12 cellular contexts compared by ENCODE assay signal in the genomic region with DNA sequence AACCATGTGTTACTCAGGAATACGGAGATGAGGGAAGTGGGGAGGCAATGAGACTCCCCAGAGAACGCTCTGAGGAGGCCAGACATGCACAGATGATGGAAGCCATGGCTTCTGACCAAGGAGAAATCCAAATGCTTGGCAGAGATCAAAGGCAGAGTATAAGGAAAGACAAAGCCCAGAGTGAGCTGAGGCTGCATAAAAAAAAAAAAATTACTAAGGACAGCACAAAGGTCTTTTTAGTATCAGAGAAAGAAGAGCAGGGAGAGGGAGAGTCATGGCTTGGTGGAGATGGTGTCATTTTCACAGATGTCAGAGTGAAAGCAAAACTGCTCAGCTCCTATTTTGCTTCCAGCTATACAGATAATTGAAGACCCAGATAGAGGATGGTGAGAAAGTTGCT. TPM values are rescaled to one million over a fixed set of nuclear protein-coding genes. Genes with fewer than 3 reads are reported as not detected.
DNase-seq lines count a peak whose midpoint lies in the region; ATAC-seq and TF ChIP-seq lines count a peak whose summit lies in the region.
"Had no signal": no experiment of that assay in that cellular context is flagged by ENCODE, and none has a peak within 500 bp of the region (broad histone marks: within the 10 kb centered on the region; RNA-seq: fewer than 3 reads in every experiment).

No MANE protein-coding gene starts in this region.

- no peak for TF ChIP-seq POLR2A in transverse colon (IDR thresholded peaks at IDR 0.05)

- ATAC-seq in activated T-cell treated with anti-CD3 and anti-CD28 coated beads, Interleukin-2, amount 50 U/mL, for 72 hours (replicated peaks in 1 of 2), result peak; percentile 44 to 58
- ATAC-seq in HG03103 (IDR thresholded peaks at IDR 0.05; ENCODE audit: low read depth, unreplicated experiment) (peak; percentile 63), T-cell (replicated peaks in 1 of 4) (no peak)

- DNase-seq in activated T-cell treated with anti-CD3 and anti-CD28 coated beads, Interleukin-2, amount 50 U/mL, for 72 hours, result no peak
- DNase-seq in activated T-cell treated with anti-CD3 and anti-CD28 coated beads for 4 hours, result no peak
- no peak for DNase-seq in transverse colon
- no peak for DNase-seq in GM10266 (ENCODE audit: extremely low spot score)
- DNase-seq in ureter (ENCODE audit: low spot score), result no peak
- no peak for DNase-seq in T-cell
- DNase-seq: ACHN, cerebellar nuclear complex, left cardiac atrium, NCI-H1436 had no signal

- WGBS in transverse colon (ENCODE audit: low coverage in 1 of 2), 2 donors, result 45 to 51% methylated on average over 2 of the region's 2 CpGs

- intact Hi-C loops in dendritic cell treated with granulocyte-macrophage colony-stimulating factor and Interleukin-4, amounts not matched to agents 40 ng/mL and 50 ng/mL, for 4 days (cut with micrococcal nuclease), result no loop called here
- intact Hi-C loops in transverse colon (cut with DNase I; ENCODE audit: low total_unique reads), result no loop called here

- peaks cover 0 to 1% of the 10 kb centered on the region in 2 donors for H3K36me3 Mint-ChIP-seq in activated T-cell treated with anti-CD3 and anti-CD28 coated beads, Interleukin-2, amount 50 U/mL, for 72 hours (ENCODE audit: insufficient read depth in 2 of 2)
- no peaks in the 10 kb centered on the region for H3K36me3 Mint-ChIP-seq in dendritic cell treated with granulocyte-macrophage colony-stimulating factor and Interleukin-4, amounts not matched to agents 40 ng/mL and 50 ng/mL, for 4 days (ENCODE audit: low read depth)
- H3K36me3 Mint-ChIP-seq in T-cell, result no peaks in the 10 kb centered on the region

- H3K9me3 ChIP-seq in transverse colon, result no peaks in the 10 kb centered on the region

- TF ChIP-seq CTCF in transverse colon (IDR thresholded peaks at IDR 0.05) (no peak), GM10266 (IDR thresholded peaks at IDR 0.05; ENCODE audit: control insufficient read depth, insufficient read depth, low read depth, missing control alignments) (no peak)

- H3K27ac Mint-ChIP-seq in activated T-cell treated with anti-CD3 and anti-CD28 coated beads, Interleukin-2, amount 50 U/mL, for 72 hours, result peak overlapping the region; percentile 11
- H3K27ac Mint-ChIP-seq in dendritic cell treated with granulocyte-macrophage colony-stimulating factor and Interleukin-4, amounts not matched to agents 40 ng/mL and 50 ng/mL, for 4 days, result peak overlapping the region; percentile 51
- no peak overlapping the region for H3K27ac Mint-ChIP-seq in T-cell

- peaks cover 14% of the 10 kb centered on the region for H3K4me1 Mint-ChIP-seq in activated T-cell treated with anti-CD3 and anti-CD28 coated beads, Interleukin-2, amount 50 U/mL, for 72 hours (ENCODE audit: low read depth)
- H3K4me1 Mint-ChIP-seq in dendritic cell treated with granulocyte-macrophage colony-stimulating factor and Interleukin-4, amounts not matched to agents 40 ng/mL and 50 ng/mL, for 4 days (ENCODE audit: low read depth), result peaks cover 73% of the 10 kb centered on the region
- H3K4me1 Mint-ChIP-seq in T-cell, result peaks cover 0 to 3% (median 0%) of the 10 kb centered on the region in 3 donors

- H3K36me3 ChIP-seq in transverse colon, result no peaks in the 10 kb centered on the region

- in situ Hi-C loops in transverse colon (cut with MboI; ENCODE audit: low pct_ligation_motif_present in 1 of 4, low pct_unique_long_range_greater_than_20kb in 1 of 4, low sequenced_read_pairs in 3 of 4), result no loop called here

- CTCF ChIA-PET in T-cell (lab: Charles Lee), result interaction anchor here in 1 of 2 donors (0.6 kb wide), 1 partner anchor 1426 kb away, joined by 6 read pairs; no protein-coding TSS in a partner anchor

- peak overlapping the region; percentile 39 to 55 (median 50) for H3K27ac ChIP-seq in transverse colon

- POLR2A ChIA-PET in T-cell (lab: Charles Lee), result no interaction called here

- H3K27me3 ChIP-seq in transverse colon, result no peaks in the 10 kb centered on the region

- no peak for TF ChIP-seq EP300 in transverse colon (IDR thresholded peaks at IDR 0.05; ENCODE audit: low read depth)

- no peak overlapping the region for H3K4me3 ChIP-seq in transverse colon

- peak overlapping the region in 1 of 2 donors; percentile 27 for H3K4me3 Mint-ChIP-seq in activated T-cell treated with anti-CD3 and anti-CD28 coated beads, Interleukin-2, amount 50 U/mL, for 72 hours
- no peak overlapping the region for H3K4me3 Mint-ChIP-seq in dendritic cell treated with granulocyte-macrophage colony-stimulating factor and Interleukin-4, amounts not matched to agents 40 ng/mL and 50 ng/mL, for 4 days
- H3K4me3 Mint-ChIP-seq in T-cell, result no peak overlapping the region

- H3K27me3 Mint-ChIP-seq in activated T-cell treated with anti-CD3 and anti-CD28 coated beads, Interleukin-2, amount 50 U/mL, for 72 hours (ENCODE audit: low read depth), result peaks cover 5% of the 10 kb centered on the region
- H3K27me3 Mint-ChIP-seq in dendritic cell treated with granulocyte-macrophage colony-stimulating factor and Interleukin-4, amounts not matched to agents 40 ng/mL and 50 ng/mL, for 4 days, result no peaks in the 10 kb centered on the region
- H3K27me3 Mint-ChIP-seq in T-cell, result peaks cover 0 to 2% of the 10 kb centered on the region in 2 donors

- H3K4me1 ChIP-seq in transverse colon, result peaks cover 4 to 34% (median 6%) of the 10 kb centered on the region in 4 donors

- no peaks in the 10 kb centered on the region for H3K9me3 Mint-ChIP-seq in activated T-cell treated with anti-CD3 and anti-CD28 coated beads, Interleukin-2, amount 50 U/mL, for 72 hours
- no peaks in the 10 kb centered on the region for H3K9me3 Mint-ChIP-seq in dendritic cell treated with granulocyte-macrophage colony-stimulating factor and Interleukin-4, amounts not matched to agents 40 ng/mL and 50 ng/mL, for 4 days
- no peaks in the 10 kb centered on the region for H3K9me3 Mint-ChIP-seq in T-cell

RNA-seq across cellular contexts. Expression of a gene that starts 8.1 kb away (rescaled TPM):
- 10 to 100 TPM; 22.6 to 29.5 TPM for total RNA-seq in activated T-cell treated with anti-CD3 and anti-CD28 coated beads, Interleukin-2, amount 50 U/mL, for 72 hours
- total RNA-seq in transverse colon (10 to 100 TPM in 1 of 4 donors, 1 to 10 TPM in 3; 3.8 to 12.7 (median 5.6) TPM), ureter (3.8 TPM), T-cell (1 to 10 TPM; 2.9 to 8.7 (median 4.0) TPM)

RNA-seq across cellular contexts. Expression of a gene that starts 37.2 kb away (rescaled TPM):
- 10 to 100 TPM; 79.1 to 80.1 TPM for total RNA-seq in activated T-cell treated with anti-CD3 and anti-CD28 coated beads, Interleukin-2, amount 50 U/mL, for 72 hours
- total RNA-seq in transverse colon (100 to 1,000 TPM in 1 of 4 donors, 10 to 100 TPM in 3; 22.7 to 123 (median 74.1) TPM), ureter (77.7 TPM), T-cell (100 to 1,000 TPM in 3 of 5 donors, 10 to 100 TPM in 2; 69.8 to 116 (median 106) TPM)

RNA-seq across cellular contexts. Expression of a gene that starts 54.7 kb away (rescaled TPM):
- total RNA-seq in activated T-cell treated with anti-CD3 and anti-CD28 coated beads, Interleukin-2, amount 50 U/mL, for 72 hours, result not detected
- under 1 TPM in 1 of 4 donors, not detected in 3; 0.14 TPM for total RNA-seq in transverse colon
- not detected for total RNA-seq in ureter
- not detected for total RNA-seq in T-cell
- total RNA-seq: left cardiac atrium had no signal

Comparison
In these comparisons a context has a peak if more than half of its experiments do, and no peak if none do; other contexts are left out.
1. ATAC-seq: peak in activated T-cell treated with anti-CD3 and anti-CD28 coated beads, Interleukin-2, amount 50 U/mL, for 72 hours (2 of 2) and HG03103 (single experiment); none in T-cell (0 of 4).
2. H3K27ac Mint-ChIP-seq: peak in activated T-cell treated with anti-CD3 and anti-CD28 coated beads, Interleukin-2, amount 50 U/mL, for 72 hours (single experiment) and dendritic cell treated with granulocyte-macrophage colony-stimulating factor and Interleukin-4, amounts not matched to agents 40 ng/mL and 50 ng/mL, for 4 days (single experiment); none in T-cell (0 of 2).